Comparison of ENCODE assay signal across 10 cellular contexts in genomic region chr10:104351067-104351681, GRCh38. TPM values are rescaled to one million over a fixed set of nuclear protein-coding genes. Genes with fewer than 3 reads are reported as not detected.
DNase-seq lines count a peak whose midpoint lies in the region; ATAC-seq and TF ChIP-seq lines count a peak whose summit lies in the region.
"Had no signal": no experiment of that assay in that cellular context is flagged by ENCODE, and none has a peak within 500 bp of the region (broad histone marks: within the 10 kb centered on the region; RNA-seq: fewer than 3 reads in every experiment).

No MANE protein-coding gene starts in this region.

- no peaks in the 10 kb centered on the region for H3K9me3 ChIP-seq in suprapubic skin

- no peak overlapping the region for H3K4me3 ChIP-seq in suprapubic skin

- no peaks in the 10 kb centered on the region for H3K36me3 ChIP-seq in suprapubic skin

- TF ChIP-seq CTCF in suprapubic skin (IDR thresholded peaks at IDR 0.05) = no peak

- ATAC-seq in activated naive CD4-positive, alpha-beta T cell treated with anti-CD3 and anti-CD28 coated beads, Interleukin-2, amount 50 U/mL, for 72 hours = peak; percentile 57 to 67

- DNase-seq in activated naive CD4-positive, alpha-beta T cell treated with anti-CD3 and anti-CD28 coated beads, Interleukin-2, amount 50 U/mL, for 72 hours (ENCODE audit: low spot score in 2 of 2) = no peak
- DNase-seq in activated naive CD4-positive, alpha-beta T cell treated with Interleukin-2 at 50 U/mL for 16 hours = no peak
- DNase-seq in SIG-M5 (lab: John Stamatoyannopoulos, UW) (peak; percentile 53), fibroblast of gingiva (ENCODE audit: low read depth) (peak; percentile 57), suprapubic skin (ENCODE audit: low spot score in 2 of 2) (no peak), SW480 (ENCODE audit: low spot score) (no peak), inferior parietal cortex (ENCODE audit: extremely low spot score) (no peak), mucosa of gallbladder (ENCODE audit: low spot score) (no peak)
- DNase-seq: CD4-positive, alpha-beta T cell; SHP77 had no signal

- peaks cover 38% of the 10 kb centered on the region for H3K4me1 ChIP-seq in suprapubic skin

- H3K9me3 Mint-ChIP-seq in activated naive CD4-positive, alpha-beta T cell treated with anti-CD3 and anti-CD28 coated beads, Interleukin-2, amount 50 U/mL, for 72 hours = no peaks in the 10 kb centered on the region
- H3K9me3 Mint-ChIP-seq: CD4-positive, alpha-beta T cell had no signal

- no peak overlapping the region for H3K27ac Mint-ChIP-seq in activated naive CD4-positive, alpha-beta T cell treated with anti-CD3 and anti-CD28 coated beads, Interleukin-2, amount 50 U/mL, for 72 hours
- H3K27ac Mint-ChIP-seq: CD4-positive, alpha-beta T cell had no signal

- no peaks in the 10 kb centered on the region for H3K36me3 Mint-ChIP-seq in activated naive CD4-positive, alpha-beta T cell treated with anti-CD3 and anti-CD28 coated beads, Interleukin-2, amount 50 U/mL, for 72 hours

- no peaks in the 10 kb centered on the region for H3K27me3 ChIP-seq in suprapubic skin

- TF ChIP-seq EP300 in suprapubic skin (IDR thresholded peaks at IDR 0.05) = no peak

- 28% methylated on average over 1 of the region's 1 CpG for WGBS in suprapubic skin

- TF ChIP-seq POLR2A in suprapubic skin (IDR thresholded peaks at IDR 0.05) = no peak

- H3K27ac ChIP-seq in suprapubic skin = peak overlapping the region; percentile 80

RNA-seq across cellular contexts. Expression of gene CFAP58, which starts 2.5 kb away (rescaled TPM):
- 1 to 10 TPM; 1.3 to 1.5 TPM for total RNA-seq in activated naive CD4-positive, alpha-beta T cell treated with anti-CD3 and anti-CD28 coated beads, Interleukin-2, amount 50 U/mL, for 72 hours
- total RNA-seq in suprapubic skin (1 to 10 TPM in 1 of 4 donors, under 1 TPM in 3; 0.13 to 1.0 (median 0.39) TPM), mucosa of gallbladder (0.12 TPM)
- total RNA-seq: CD4-positive, alpha-beta T cell had no signal

RNA-seq across cellular contexts. Expression of gene ITPRIP, which starts 12.9 kb away (rescaled TPM):
- total RNA-seq in activated naive CD4-positive, alpha-beta T cell treated with anti-CD3 and anti-CD28 coated beads, Interleukin-2, amount 50 U/mL, for 72 hours = 10 to 100 TPM; 19.6 to 26.1 TPM
- total RNA-seq in suprapubic skin = 100 to 1,000 TPM in 3 of 4 donors, 10 to 100 TPM in 1; 98.5 to 217 (median 191) TPM
- 14.8 TPM for total RNA-seq in mucosa of gallbladder

Comparison
In these comparisons a context has a peak if more than half of its experiments do, and no peak if none do; other contexts are left out.
1. DNase-seq: peak in SIG-M5 (single experiment) and fibroblast of gingiva (single experiment); none in activated naive CD4-positive, alpha-beta T cell treated with anti-CD3 and anti-CD28 coated beads, Interleukin-2, amount 50 U/mL, for 72 hours (0 of 2), activated naive CD4-positive, alpha-beta T cell treated with Interleukin-2 at 50 U/mL for 16 hours (single experiment), suprapubic skin (0 of 2), SW480 (single experiment), inferior parietal cortex (single experiment) and mucosa of gallbladder (single experiment).